8 cellular contexts compared by ENCODE assay signal in genomic region chr1:213122514-213122929, GRCh38.
DNase-seq lines count a peak whose midpoint lies in the region; ATAC-seq and TF ChIP-seq lines count a peak whose summit lies in the region.

No MANE protein-coding gene starts in this region.

- intact Hi-C loops in PC-9 (cut with micrococcal nuclease; ENCODE audit: unreplicated experiment) (loop anchor here (5.0 kb wide), 3 partner anchors 120 to 1205 kb away; no protein-coding TSS in a partner anchor), esophagus muscularis mucosa (cut with DNase I) (loop anchor here (5.0 kb wide), 1 partner anchor 120 kb away; no protein-coding TSS in a partner anchor)

- TF ChIP-seq POLR2A in esophagus muscularis mucosa (IDR thresholded peaks at IDR 0.05; ENCODE audit: low read depth), result no peak

- POLR2A ChIA-PET in PC-9 (lab: Charles Lee; ENCODE audit: unreplicated experiment), result no interaction called here

- peak; percentile 9 for DNase-seq in CMK (ENCODE audit: low read depth)
- peak; percentile 26 for DNase-seq in KG1 (lab: John Stamatoyannopoulos, UW)
- DNase-seq in PC-9, result no peak
- DNase-seq in esophagus muscularis mucosa (ENCODE audit: extremely low spot score), result no peak
- DNase-seq in renal cortical epithelial cell (ENCODE audit: low read depth), result peak; percentile 62
- no peak for DNase-seq in activated naive CD8-positive, alpha-beta T cell treated with anti-CD3 and anti-CD28 coated beads, Interleukin-2, amount 50 U/mL, for 24 hours

- H3K4me1 ChIP-seq in PC-9 (replicated peaks; ENCODE audit: insufficient read depth), result peaks cover 17% of the 10 kb centered on the region
- H3K4me1 ChIP-seq in esophagus muscularis mucosa, result peaks cover 0 to 5% (median 0%) of the 10 kb centered on the region in 4 donors

- no peaks in the 10 kb centered on the region for H3K27me3 Mint-ChIP-seq in activated naive CD8-positive, alpha-beta T cell treated with anti-CD3 and anti-CD28 coated beads, Interleukin-2, amount 50 U/mL, for 24 hours

- H3K79me2 ChIP-seq in PC-9 (ENCODE audit: low read depth), result peaks cover 5% of the 10 kb centered on the region; the same call in 1 of the 2 replicates

- H4K20me1 ChIP-seq in PC-9 (ENCODE audit: insufficient read depth), result no peaks in the 10 kb centered on the region

- BruUV-seq in PC-9 (replicated peaks; lab: Mats Ljungman, UMichigan), result no TSS peak

- no peak overlapping the region for H3K4me2 ChIP-seq in PC-9

- H3F3A ChIP-seq in PC-9 (ENCODE audit: insufficient read depth, low read depth), result no peaks in the 10 kb centered on the region

- H3K9me3 ChIP-seq in PC-9 (ENCODE audit: insufficient read depth, low read depth), result no peaks in the 10 kb centered on the region
- H3K9me3 ChIP-seq in esophagus muscularis mucosa, result no peaks in the 10 kb centered on the region

- peaks cover 2% of the 10 kb centered on the region for H3K4me1 Mint-ChIP-seq in activated naive CD8-positive, alpha-beta T cell treated with anti-CD3 and anti-CD28 coated beads, Interleukin-2, amount 50 U/mL, for 24 hours

- H3K9me2 ChIP-seq in PC-9 (ENCODE audit: insufficient read depth), result no peaks in the 10 kb centered on the region

- no peak overlapping the region for H3K27ac Mint-ChIP-seq in activated naive CD8-positive, alpha-beta T cell treated with anti-CD3 and anti-CD28 coated beads, Interleukin-2, amount 50 U/mL, for 24 hours

- H2AFZ ChIP-seq in PC-9, result no peak overlapping the region

- TF ChIP-seq CTCF in PC-9 (conservative IDR thresholded peaks at IDR 0.05) (peak; percentile 71), esophagus muscularis mucosa (IDR thresholded peaks at IDR 0.05) (peak; percentile 21 to 64 (median 57))

- peaks cover 1% of the 10 kb centered on the region for H3K36me3 Mint-ChIP-seq in activated naive CD8-positive, alpha-beta T cell treated with anti-CD3 and anti-CD28 coated beads, Interleukin-2, amount 50 U/mL, for 24 hours (ENCODE audit: low read depth)

- H3K27ac ChIP-seq in PC-9, result no peak overlapping the region
- H3K27ac ChIP-seq in esophagus muscularis mucosa (replicated peaks in 1 of 4), result no peak overlapping the region

- CTCF ChIA-PET in PC-9 (lab: Charles Lee), result interaction anchor here (0.6 kb wide), 1 partner anchor 102 kb away, joined by 4 read pairs; no protein-coding TSS in a partner anchor

- no peaks in the 10 kb centered on the region for H3K36me3 ChIP-seq in PC-9 (ENCODE audit: low read depth)
- no peaks in the 10 kb centered on the region for H3K36me3 ChIP-seq in esophagus muscularis mucosa

- no peak overlapping the region for H3K4me3 ChIP-seq in PC-9
- no peak overlapping the region for H3K4me3 ChIP-seq in esophagus muscularis mucosa

- ATAC-seq in GM21447 (IDR thresholded peaks at IDR 0.05; ENCODE audit: unreplicated experiment) (no peak), GM19397 (IDR thresholded peaks at IDR 0.05; ENCODE audit: unreplicated experiment) (no peak)
- ATAC-seq in activated naive CD8-positive, alpha-beta T cell treated with anti-CD3 and anti-CD28 coated beads, Interleukin-2, amount 50 U/mL, for 24 hours, result no peak

- H3K27me3 ChIP-seq in PC-9 (ENCODE audit: insufficient read depth, low read depth) (no peaks in the 10 kb centered on the region), esophagus muscularis mucosa (no peaks in the 10 kb centered on the region)

- no peaks in the 10 kb centered on the region for H3K9me3 Mint-ChIP-seq in activated naive CD8-positive, alpha-beta T cell treated with anti-CD3 and anti-CD28 coated beads, Interleukin-2, amount 50 U/mL, for 24 hours

- no peak overlapping the region for H3K4me3 Mint-ChIP-seq in activated naive CD8-positive, alpha-beta T cell treated with anti-CD3 and anti-CD28 coated beads, Interleukin-2, amount 50 U/mL, for 24 hours

- no peak for TF ChIP-seq EP300 in esophagus muscularis mucosa (IDR thresholded peaks at IDR 0.05)

Comparison
In these comparisons a context has a peak if more than half of its experiments do, and no peak if none do; other contexts are left out.
1. DNase-seq: peak in CMK (single experiment), KG1 (single experiment) and renal cortical epithelial cell (single experiment); none in PC-9 (0 of 2), esophagus muscularis mucosa (single experiment) and activated naive CD8-positive, alpha-beta T cell treated with anti-CD3 and anti-CD28 coated beads, Interleukin-2, amount 50 U/mL, for 24 hours (single experiment).